23 cellular contexts compared by ENCODE assay signal in the genomic region with DNA sequence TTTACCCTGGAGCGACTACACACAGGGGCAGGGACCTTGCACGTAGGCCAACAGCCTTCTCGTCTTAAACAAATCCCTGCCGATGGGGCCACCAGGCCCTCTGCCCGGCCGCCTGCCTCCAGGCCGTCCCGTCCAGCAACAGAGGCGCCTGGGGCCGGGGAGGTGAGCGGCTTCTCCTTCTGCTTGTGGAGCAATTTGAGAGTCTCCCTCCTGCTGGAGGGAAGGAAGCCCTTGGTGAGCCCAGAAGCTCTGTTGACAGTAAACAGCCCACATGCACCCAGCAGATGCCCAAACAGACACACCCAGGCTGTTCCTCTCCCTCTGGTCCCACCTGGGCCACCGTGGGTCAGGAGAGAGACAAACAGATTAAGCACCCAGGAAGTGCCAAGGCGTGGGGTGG.
"Had no signal": no experiment of that assay in that cellular context is flagged by ENCODE, and none has a peak within 500 bp of the region (broad histone marks: within the 10 kb centered on the region; RNA-seq: fewer than 3 reads in every experiment).

No MANE protein-coding gene starts in this region.

- ATAC-seq: activated CD4-positive, alpha-beta T cell treated with anti-CD3 and anti-CD28 coated beads for 36 hours; activated T-cell treated with anti-CD3 and anti-CD28 coated beads, Interleukin-2, amount 50 U/mL, for 72 hours; gastroesophageal sphincter; lower lobe of right lung; naive thymus-derived CD8-positive, alpha-beta T cell; pancreas; right cardiac atrium; stimulated activated naive CD8-positive, alpha-beta T cell treated with anti-CD3 and anti-CD28 coated beads, Interleukin-15, Interleukin-2, amounts not matched to agents 100 U/mL and 50 U/mL, for 24 hours had no signal

- H3K4me3 ChIP-seq: colonic mucosa, gastroesophageal sphincter, lower lobe of right lung, pancreas, thyroid gland had no signal

- H3K27ac ChIP-seq: colonic mucosa, gastroesophageal sphincter, lower lobe of right lung, pancreas, thyroid gland had no signal

- DNase-seq: activated B cell treated with CpG ODN at 0.5 μM for 24 hours; activated CD4-positive, alpha-beta memory T cell treated with anti-CD3 and anti-CD28 coated beads, Interleukin-2, amount 10 ng/mL, durations not matched to agents 7 days and 5 days; activated CD4-positive, alpha-beta T cell treated with anti-CD3 and anti-CD28 coated beads for 36 hours; activated effector memory CD4-positive, alpha-beta T cell treated with anti-CD3 and anti-CD28 coated beads, Interleukin-2, amount 50 U/mL, for 16 hours; activated naive CD4-positive, alpha-beta T cell treated with anti-CD3 and anti-CD28 coated beads, Interleukin-2, amount 10 ng/mL, durations not matched to agents 7 days and 5 days; activated T-cell treated with anti-CD3 and anti-CD28 coated beads, Interleukin-2, amount 50 U/mL, for 72 hours; amygdala; colonic mucosa; endodermal cell; head of caudate nucleus; kidney; lower lobe of right lung; naive thymus-derived CD8-positive, alpha-beta T cell; stimulated activated CD4-positive, alpha-beta T cell treated with anti-CD3 and anti-CD28 coated beads, Interleukin-4, amount 100 ng/mL, for 24 hours; stimulated activated naive CD8-positive, alpha-beta T cell treated with anti-CD3 and anti-CD28 coated beads, Interleukin-15, Interleukin-2, amounts not matched to agents 100 U/mL and 50 U/mL, for 24 hours; substantia nigra; T1000; thyroid gland had no signal

- H3K36me3 Mint-ChIP-seq: activated naive CD4-positive, alpha-beta T cell treated with anti-CD3 and anti-CD28 coated beads, Interleukin-2, amount 10 ng/mL, durations not matched to agents 7 days and 5 days; naive thymus-derived CD8-positive, alpha-beta T cell had no signal

- H3K27ac Mint-ChIP-seq: activated CD4-positive, alpha-beta memory T cell treated with anti-CD3 and anti-CD28 coated beads, Interleukin-2, amount 10 ng/mL, durations not matched to agents 7 days and 5 days; activated CD4-positive, alpha-beta T cell treated with anti-CD3 and anti-CD28 coated beads for 36 hours; activated naive CD4-positive, alpha-beta T cell treated with anti-CD3 and anti-CD28 coated beads, Interleukin-2, amount 10 ng/mL, durations not matched to agents 7 days and 5 days; activated T-cell treated with anti-CD3 and anti-CD28 coated beads, Interleukin-2, amount 50 U/mL, for 72 hours; naive thymus-derived CD8-positive, alpha-beta T cell; T-helper 1 cell treated with Interleukin-12 subunit alpha and Interleukin-12 subunit beta and Interleukin-4 antibody, amounts not matched to agents 30 μg/mL and 1 μg/mL, for 36 hours had no signal

- H3K4me1 ChIP-seq: pancreas had no signal

- H3K36me3 ChIP-seq: colonic mucosa, pancreas, thyroid gland had no signal

- H3K4me3 Mint-ChIP-seq: activated B cell treated with CpG ODN at 0.5 μM for 24 hours; activated CD4-positive, alpha-beta memory T cell treated with anti-CD3 and anti-CD28 coated beads, Interleukin-2, amount 10 ng/mL, durations not matched to agents 7 days and 5 days; activated CD4-positive, alpha-beta T cell treated with anti-CD3 and anti-CD28 coated beads for 36 hours; activated naive CD4-positive, alpha-beta T cell treated with anti-CD3 and anti-CD28 coated beads, Interleukin-2, amount 10 ng/mL, durations not matched to agents 7 days and 5 days; activated T-cell treated with anti-CD3 and anti-CD28 coated beads, Interleukin-2, amount 50 U/mL, for 72 hours; naive thymus-derived CD8-positive, alpha-beta T cell; T-helper 1 cell treated with Interleukin-12 subunit alpha and Interleukin-12 subunit beta and Interleukin-4 antibody, amounts not matched to agents 30 μg/mL and 1 μg/mL, for 36 hours had no signal

- H3K27me3 Mint-ChIP-seq: activated B cell treated with CpG ODN at 0.5 μM for 24 hours; activated CD4-positive, alpha-beta T cell treated with anti-CD3 and anti-CD28 coated beads for 36 hours; naive thymus-derived CD8-positive, alpha-beta T cell had no signal

- H3K4me1 Mint-ChIP-seq: activated CD4-positive, alpha-beta T cell treated with anti-CD3 and anti-CD28 coated beads for 36 hours had no signal

- H3K27me3 ChIP-seq: colonic mucosa, gastroesophageal sphincter, pancreas, thyroid gland had no signal

- H3K9me3 Mint-ChIP-seq: activated B cell treated with CpG ODN at 0.5 μM for 24 hours; activated CD4-positive, alpha-beta memory T cell treated with anti-CD3 and anti-CD28 coated beads, Interleukin-2, amount 10 ng/mL, durations not matched to agents 7 days and 5 days; activated naive CD4-positive, alpha-beta T cell treated with anti-CD3 and anti-CD28 coated beads, Interleukin-2, amount 10 ng/mL, durations not matched to agents 7 days and 5 days; activated T-cell treated with anti-CD3 and anti-CD28 coated beads, Interleukin-2, amount 50 U/mL, for 72 hours; endodermal cell; naive thymus-derived CD8-positive, alpha-beta T cell; T-helper 1 cell treated with Interleukin-12 subunit alpha and Interleukin-12 subunit beta and Interleukin-4 antibody, amounts not matched to agents 30 μg/mL and 1 μg/mL, for 36 hours had no signal

- FAIRE-seq: bronchial epithelial cell, kidney, pancreas had no signal

- H3K9me3 ChIP-seq: colonic mucosa, gastroesophageal sphincter, lower lobe of right lung, pancreas, thyroid gland had no signal
